ENCODE assay signal across 11 cellular contexts in genomic region chr2:15912203-15912602, GRCh38. TPM values are rescaled to one million over a fixed set of nuclear protein-coding genes. Genes with fewer than 3 reads are reported as not detected.
DNase-seq lines count a peak whose midpoint lies in the region; ATAC-seq, FAIRE-seq and TF ChIP-seq lines count a peak whose summit lies in the region.
"Had no signal": no experiment of that assay in that cellular context is flagged by ENCODE, and none has a peak within 500 bp of the region (broad histone marks: within the 10 kb centered on the region; RNA-seq: fewer than 3 reads in every experiment).

No MANE protein-coding gene starts in this region.

- no peak for FAIRE-seq in astrocyte (lab: Jason Lieb, UNC)

- H3K79me2 ChIP-seq in HCT116 (ENCODE audit: insufficient read depth, low read length) (no peaks in the 10 kb centered on the region), astrocyte (ENCODE audit: insufficient read depth, low read length) (no peaks in the 10 kb centered on the region)

- DNase-seq in HCT116 (ENCODE audit: low read depth, low spot score) (no peak), astrocyte (ENCODE audit: low read depth) (peak; percentile 32), right atrium auricular region (ENCODE audit: low spot score) (peak; percentile 66), gastrocnemius medialis (peak; percentile 54 to 73), NCI-H2107 treated with DMSO at 0.1 percent for 48 hours (lab: John Stamatoyannopoulos, UW; ENCODE audit: unreplicated experiment) (no peak), WERI-Rb-1 (no peak)
- no peak for DNase-seq in stimulated activated naive CD8-positive, alpha-beta T cell treated with anti-CD3 and anti-CD28 coated beads, Interleukin-15, Interleukin-2, amounts not matched to agents 100 U/mL and 50 U/mL, for 24 hours
- DNase-seq: NCI-H1436 treated with DMSO at 0.1 percent for 48 hours had no signal

- H3K4me2 ChIP-seq in HCT116 (ENCODE audit: low read length) (no peak overlapping the region), astrocyte (ENCODE audit: low read length) (peak overlapping the region; percentile 26)

- H3K36me3 ChIP-seq in HCT116 (ENCODE audit: control insufficient read depth in 1 of 2, insufficient read depth in 2 of 2, low read length in 2 of 2): no peaks in the 10 kb centered on the region
- H3K36me3 ChIP-seq in astrocyte (ENCODE audit: insufficient read depth, low read length): no peaks in the 10 kb centered on the region
- H3K36me3 ChIP-seq in right atrium auricular region: no peaks in the 10 kb centered on the region
- H3K36me3 ChIP-seq in gastrocnemius medialis: no peaks in the 10 kb centered on the region
- no peaks in the 10 kb centered on the region for H3K36me3 ChIP-seq in WERI-Rb-1

- H3K4me1 Mint-ChIP-seq in astrocyte (ENCODE audit: low read depth, unreplicated experiment): peaks cover 2% of the 10 kb centered on the region
- H3K4me1 Mint-ChIP-seq: stimulated activated memory B cell treated with anti-CD40 and anti-IgM and Interleukin-4, amounts not matched to agents 10 μg/mL and 1 μg/mL and 100 μg/mL, for 72 hours had no signal

- peaks cover 5% of the 10 kb centered on the region for H3K27me3 Mint-ChIP-seq in astrocyte (ENCODE audit: low read depth, unreplicated experiment)
- H3K27me3 Mint-ChIP-seq: stimulated activated memory B cell treated with anti-CD40 and anti-IgM and Interleukin-4, amounts not matched to agents 10 μg/mL and 1 μg/mL and 100 μg/mL, for 72 hours had no signal

- H3K9me3 Mint-ChIP-seq in astrocyte (ENCODE audit: unreplicated experiment): no peaks in the 10 kb centered on the region
- H3K9me3 Mint-ChIP-seq: stimulated activated memory B cell treated with anti-CD40 and anti-IgM and Interleukin-4, amounts not matched to agents 10 μg/mL and 1 μg/mL and 100 μg/mL, for 72 hours; T-helper 1 cell treated with Interleukin-12 subunit alpha and Interleukin-12 subunit beta and Interleukin-4 antibody, amounts not matched to agents 30 μg/mL and 1 μg/mL, for 36 hours had no signal

- H3K27ac ChIP-seq in HCT116 (ENCODE audit: low read depth, low read length): no peak overlapping the region
- H3K27ac ChIP-seq in astrocyte (ENCODE audit: low read depth, low read length): no peak overlapping the region
- no peak overlapping the region for H3K27ac ChIP-seq in right atrium auricular region
- peak overlapping the region in 3 of 4 donors; percentile 3 to 59 (median 26) for H3K27ac ChIP-seq in gastrocnemius medialis
- no peak overlapping the region for H3K27ac ChIP-seq in WERI-Rb-1

- H3K27me3 ChIP-seq in HCT116 (ENCODE audit: insufficient read depth, low read length) (no peaks in the 10 kb centered on the region), astrocyte (ENCODE audit: insufficient read depth, low read length) (no peaks in the 10 kb centered on the region), right atrium auricular region (no peaks in the 10 kb centered on the region), gastrocnemius medialis (no peaks in the 10 kb centered on the region), WERI-Rb-1 (ENCODE audit: insufficient read depth, low read depth, severe bottlenecking) (no peaks in the 10 kb centered on the region)

- no peak for TF ChIP-seq CTCF in HCT116 (IDR thresholded peaks at IDR 0.05 in 2 of 3, conservative IDR thresholded peaks at IDR 0.05 in 1 of 3; ENCODE audit: borderline replicate concordance in 1 of 3, insufficient read depth in 1 of 3, low read depth in 2 of 3, low read length in 2 of 3)
- no peak for TF ChIP-seq CTCF in astrocyte (IDR thresholded peaks at IDR 0.05; ENCODE audit: insufficient read depth, low read depth, low read length)
- TF ChIP-seq CTCF in right atrium auricular region (IDR thresholded peaks at IDR 0.05): no peak
- TF ChIP-seq CTCF in gastrocnemius medialis (IDR thresholded peaks at IDR 0.05 in 4 of 5, conservative IDR thresholded peaks at IDR 0.05 in 1 of 5): no peak
- TF ChIP-seq CTCF in WERI-Rb-1 (IDR thresholded peaks at IDR 0.05; ENCODE audit: low read depth, low read length): no peak

- no peak for TF ChIP-seq POLR2A in HCT116 (IDR thresholded peaks at IDR 0.05; ENCODE audit: borderline replicate concordance, extremely low read depth, insufficient read depth, insufficient read length)
- TF ChIP-seq POLR2A in gastrocnemius medialis (IDR thresholded peaks at IDR 0.05): no peak

- peak; percentile 38; the same call in 1 of the 2 replicates for ATAC-seq in HCT116
- ATAC-seq in gastrocnemius medialis: peak; percentile 75 to 89
- no peak for ATAC-seq in stimulated activated naive CD8-positive, alpha-beta T cell treated with anti-CD3 and anti-CD28 coated beads, Interleukin-15, Interleukin-2, amounts not matched to agents 100 U/mL and 50 U/mL, for 24 hours
- ATAC-seq in HG03175 (IDR thresholded peaks at IDR 0.05; ENCODE audit: unreplicated experiment): no peak
- ATAC-seq: stimulated activated memory B cell treated with anti-CD40 and anti-IgM and Interleukin-4, amounts not matched to agents 10 μg/mL and 1 μg/mL and 100 μg/mL, for 72 hours had no signal

- POLR2A ChIA-PET in HCT116 (lab: Charles Lee): interaction anchor here (0.5 kb wide), 1 partner anchor 205 kb away, joined by 3 read pairs; no protein-coding TSS in a partner anchor

- H3K4me1 ChIP-seq in HCT116 (ENCODE audit: control insufficient read depth in 1 of 2, insufficient read depth in 2 of 2, low read length in 2 of 2): peaks cover 2 to 9% of the 10 kb centered on the region in 2 experiments; a peak in 1 of 4 replicates
- H3K4me1 ChIP-seq in astrocyte (ENCODE audit: insufficient read depth, low read length): peaks cover 5% of the 10 kb centered on the region
- H3K4me1 ChIP-seq in right atrium auricular region: peaks cover 0 to 26% of the 10 kb centered on the region in 2 donors
- H3K4me1 ChIP-seq in gastrocnemius medialis: peaks cover 33 to 45% of the 10 kb centered on the region in 2 donors

- H4K20me1 ChIP-seq in HCT116 (ENCODE audit: insufficient read depth): no peaks in the 10 kb centered on the region
- H4K20me1 ChIP-seq in astrocyte (ENCODE audit: insufficient read depth, low read length): no peaks in the 10 kb centered on the region

- H3K9me3 ChIP-seq in HCT116 (ENCODE audit: control insufficient read depth in 1 of 2, insufficient read depth in 1 of 2, low read depth in 1 of 2, low read length in 2 of 2): no peaks in the 10 kb centered on the region
- no peaks in the 10 kb centered on the region for H3K9me3 ChIP-seq in astrocyte (ENCODE audit: insufficient read depth, low read depth, low read length)
- no peaks in the 10 kb centered on the region for H3K9me3 ChIP-seq in right atrium auricular region
- no peaks in the 10 kb centered on the region for H3K9me3 ChIP-seq in gastrocnemius medialis
- H3K9me3 ChIP-seq in WERI-Rb-1 (ENCODE audit: severe bottlenecking): no peaks in the 10 kb centered on the region

- in situ Hi-C loops in gastrocnemius medialis (cut with MboI; ENCODE audit: low sequenced_read_pairs in 4 of 4): no loop called here

- no peaks in the 10 kb centered on the region for H3K36me3 Mint-ChIP-seq in astrocyte (ENCODE audit: low read depth, unreplicated experiment)
- H3K36me3 Mint-ChIP-seq: stimulated activated memory B cell treated with anti-CD40 and anti-IgM and Interleukin-4, amounts not matched to agents 10 μg/mL and 1 μg/mL and 100 μg/mL, for 72 hours had no signal

- H3K9me2 ChIP-seq in HCT116 (ENCODE audit: insufficient read depth): no peaks in the 10 kb centered on the region

- no peak for TF ChIP-seq RAD21 in HCT116 (IDR thresholded peaks at IDR 0.05; ENCODE audit: low read depth)

- no peak overlapping the region for H2AFZ ChIP-seq in HCT116 (ENCODE audit: low read depth, low read length, poor library complexity, severe bottlenecking)
- H2AFZ ChIP-seq in astrocyte (ENCODE audit: low read depth, low read length): no peak overlapping the region

- H3K9ac ChIP-seq in HCT116 (ENCODE audit: low read length): no peak overlapping the region
- no peak overlapping the region for H3K9ac ChIP-seq in astrocyte (ENCODE audit: low read length)

- no peak overlapping the region for H3K27ac Mint-ChIP-seq in astrocyte (ENCODE audit: unreplicated experiment)
- H3K27ac Mint-ChIP-seq: stimulated activated memory B cell treated with anti-CD40 and anti-IgM and Interleukin-4, amounts not matched to agents 10 μg/mL and 1 μg/mL and 100 μg/mL, for 72 hours; T-helper 1 cell treated with Interleukin-12 subunit alpha and Interleukin-12 subunit beta and Interleukin-4 antibody, amounts not matched to agents 30 μg/mL and 1 μg/mL, for 36 hours had no signal

- CTCF ChIA-PET in HCT116 (lab: Charles Lee): no interaction called here

- H3K4me3 Mint-ChIP-seq in astrocyte (ENCODE audit: unreplicated experiment): no peak overlapping the region
- H3K4me3 Mint-ChIP-seq: stimulated activated memory B cell treated with anti-CD40 and anti-IgM and Interleukin-4, amounts not matched to agents 10 μg/mL and 1 μg/mL and 100 μg/mL, for 72 hours; T-helper 1 cell treated with Interleukin-12 subunit alpha and Interleukin-12 subunit beta and Interleukin-4 antibody, amounts not matched to agents 30 μg/mL and 1 μg/mL, for 36 hours had no signal

- intact Hi-C loops in HCT116 (cut with micrococcal nuclease): no loop called here
- intact Hi-C loops in gastrocnemius medialis (cut with DNase I; ENCODE audit: low total_unique reads): no loop called here

- H3K4me3 ChIP-seq in HCT116 (replicated peaks in 1 of 2; ENCODE audit: low read depth in 1 of 2, low read length in 2 of 2) (no peak overlapping the region), astrocyte (ENCODE audit: insufficient read depth, low read depth, low read length) (no peak overlapping the region), right atrium auricular region (no peak overlapping the region), gastrocnemius medialis (no peak overlapping the region), WERI-Rb-1 (ENCODE audit: low read depth, low read length) (no peak overlapping the region)

- RAD21 ChIA-PET in HCT116 (lab: Charles Lee; ENCODE audit: low non-redundant PET in 1 of 2, low total read pairs in 2 of 2, uncharacterized antibody in 2 of 2, unreplicated experiment in 2 of 2): no interaction called here

- no TSS peak for BruUV-seq in HCT116 (replicated peaks; lab: Mats Ljungman, UMichigan)

TF ChIP-seq in HCT116, 20 proteins besides CTCF, POLR2A, EP300 and RAD21 (continues in another document):
- TF ChIP-seq TCF7L2 (IDR thresholded peaks at IDR 0.05; ENCODE audit: borderline replicate concordance, extremely low read depth, insufficient read depth, insufficient read length) (no peak), ZNF274 (IDR thresholded peaks at IDR 0.05; ENCODE audit: low read depth, low read length) (no peak), YY1 (IDR thresholded peaks at IDR 0.05; ENCODE audit: extremely low read depth, insufficient replicate concordance, low read depth, low read length) (no peak), EGR1 (IDR thresholded peaks at IDR 0.05; ENCODE audit: low read depth) (no peak), EZH2phosphoT487 (IDR thresholded peaks at IDR 0.05; ENCODE audit: borderline replicate concordance) (no peak), SP1 (IDR thresholded peaks at IDR 0.05; ENCODE audit: low read depth) (no peak), SIN3A (IDR thresholded peaks at IDR 0.05; ENCODE audit: low read depth) (no peak), CEBPB (IDR thresholded peaks at IDR 0.05; ENCODE audit: low read depth) (no peak), JUND (IDR thresholded peaks at IDR 0.05) (no peak)

RNA-seq across cellular contexts. Expression of gene MYCN, which starts 28.1 kb away (rescaled TPM):
- total RNA-seq in HCT116 (2021; ENCODE audit: unreplicated experiment) (not detected), astrocyte (2.1 and 2.6 TPM in 2 replicates), right atrium auricular region (under 1 TPM; 0.30 to 0.63 TPM), gastrocnemius medialis (under 1 TPM in 2 of 4 donors, not detected in 2; 0.17 to 0.25 TPM)
- not detected in 2 replicates for polyA plus RNA-seq in HCT116 (2012)

Comparison
In these comparisons a context has a peak if more than half of its experiments do, and no peak if none do; other contexts are left out.
1. ATAC-seq: peak in HCT116 (single experiment) and gastrocnemius medialis (2 of 2); none in stimulated activated naive CD8-positive, alpha-beta T cell treated with anti-CD3 and anti-CD28 coated beads, Interleukin-15, Interleukin-2, amounts not matched to agents 100 U/mL and 50 U/mL, for 24 hours (single experiment) and HG03175 (single experiment).
2. DNase-seq: peak in astrocyte (single experiment), right atrium auricular region (single experiment) and gastrocnemius medialis (2 of 2); none in HCT116 (single experiment), stimulated activated naive CD8-positive, alpha-beta T cell treated with anti-CD3 and anti-CD28 coated beads, Interleukin-15, Interleukin-2, amounts not matched to agents 100 U/mL and 50 U/mL, for 24 hours (single experiment), NCI-H2107 treated with DMSO at 0.1 percent for 48 hours (single experiment) and WERI-Rb-1 (single experiment).
3. H3K27ac ChIP-seq: peak in gastrocnemius medialis (3 of 4); none in HCT116 (single experiment), astrocyte (single experiment), right atrium auricular region (0 of 2) and WERI-Rb-1 (single experiment).